In the genomic region with DNA sequence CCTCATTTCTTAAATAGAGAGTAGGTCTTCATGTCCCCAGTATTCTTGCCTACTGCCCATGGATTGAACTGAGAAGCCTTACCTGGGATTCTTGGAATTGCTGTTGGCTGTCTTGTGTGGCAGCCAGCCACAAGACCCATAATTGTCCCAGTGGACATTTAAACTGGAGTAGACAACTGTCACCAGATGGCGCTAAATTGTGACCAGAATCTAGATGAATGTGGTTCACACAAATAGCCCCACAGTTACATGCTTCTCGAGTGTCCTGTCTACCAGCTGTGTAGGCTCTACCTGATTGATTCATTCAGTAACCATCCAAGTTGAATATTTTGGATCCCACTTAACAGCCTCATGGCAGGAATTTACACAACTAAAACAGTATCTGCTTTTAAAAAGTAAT, we compare ENCODE assay signal across 9 cellular contexts.
DNase-seq lines count a peak whose midpoint lies in the region; ATAC-seq and TF ChIP-seq lines count a peak whose summit lies in the region.
"Had no signal": no experiment of that assay in that cellular context is flagged by ENCODE, and none has a peak within 500 bp of the region (broad histone marks: within the 10 kb centered on the region; RNA-seq: fewer than 3 reads in every experiment).

No MANE protein-coding gene starts in this region.

- H3K27me3 ChIP-seq in effector memory CD4-positive, alpha-beta T cell (replicated peaks; ENCODE audit: control insufficient read depth, insufficient read depth, low read length, poor library complexity, severe bottlenecking) = no peaks in the 10 kb centered on the region

- H3K27ac Mint-ChIP-seq in dendritic cell treated with granulocyte-macrophage colony-stimulating factor and Interleukin-4, amounts not matched to agents 40 ng/mL and 50 ng/mL, for 4 days = peak overlapping the region; percentile 8
- H3K27ac Mint-ChIP-seq in neural crest cell (ENCODE audit: unreplicated experiment) = no peak overlapping the region

- no peaks in the 10 kb centered on the region for H3K36me3 Mint-ChIP-seq in dendritic cell treated with granulocyte-macrophage colony-stimulating factor and Interleukin-4, amounts not matched to agents 40 ng/mL and 50 ng/mL, for 4 days (ENCODE audit: low read depth)
- no peaks in the 10 kb centered on the region for H3K36me3 Mint-ChIP-seq in neural crest cell (ENCODE audit: low read depth)

- H3K4me3 ChIP-seq in AG09309 (ENCODE audit: control insufficient read depth, low read depth, low read length) = no peak overlapping the region
- H3K4me3 ChIP-seq in effector memory CD4-positive, alpha-beta T cell (ENCODE audit: insufficient read depth, low read depth, low read length, poor library complexity, severe bottlenecking) = no peak overlapping the region
- H3K4me3 ChIP-seq: thoracic aorta had no signal

- H3K9me3 ChIP-seq in effector memory CD4-positive, alpha-beta T cell (ENCODE audit: control insufficient read depth, low read length) = no peaks in the 10 kb centered on the region
- H3K9me3 ChIP-seq: thoracic aorta had no signal

- peak; percentile 86 for ATAC-seq in GM18498 (IDR thresholded peaks at IDR 0.05; ENCODE audit: unreplicated experiment)
- ATAC-seq in HG03439 (IDR thresholded peaks at IDR 0.05; ENCODE audit: unreplicated experiment) = peak; percentile 75

- intact Hi-C loops in dendritic cell treated with granulocyte-macrophage colony-stimulating factor and Interleukin-4, amounts not matched to agents 40 ng/mL and 50 ng/mL, for 4 days (cut with micrococcal nuclease) = loop anchor here (5.0 kb wide), 1 partner anchor 62 kb away; no protein-coding TSS in a partner anchor

- peak; percentile 32 for TF ChIP-seq CTCF in AG09309 (IDR thresholded peaks at IDR 0.05; ENCODE audit: control insufficient read depth, insufficient read depth, low read depth, low read length, missing control alignments)
- TF ChIP-seq CTCF in neural crest cell (conservative IDR thresholded peaks at IDR 0.05) = peak; percentile 49

- H3K27me3 Mint-ChIP-seq in dendritic cell treated with granulocyte-macrophage colony-stimulating factor and Interleukin-4, amounts not matched to agents 40 ng/mL and 50 ng/mL, for 4 days = no peaks in the 10 kb centered on the region
- no peaks in the 10 kb centered on the region for H3K27me3 Mint-ChIP-seq in neural crest cell (ENCODE audit: low read depth)

- H3K36me3 ChIP-seq in effector memory CD4-positive, alpha-beta T cell (ENCODE audit: control insufficient read depth, insufficient read depth, low read length) = no peaks in the 10 kb centered on the region
- H3K36me3 ChIP-seq: thoracic aorta had no signal

- DNase-seq in AG09309 (ENCODE audit: low read depth) (no peak), NCI-H82 (lab: John Stamatoyannopoulos, UW) (peak; percentile 81), neural crest cell (ENCODE audit: low read depth, low spot score) (peak; percentile 36), mesenteric fat pad (ENCODE audit: low spot score) (no peak)
- no peak for DNase-seq in effector memory CD4-positive, alpha-beta T cell

- no peak overlapping the region for H3K4me3 Mint-ChIP-seq in dendritic cell treated with granulocyte-macrophage colony-stimulating factor and Interleukin-4, amounts not matched to agents 40 ng/mL and 50 ng/mL, for 4 days
- H3K4me3 Mint-ChIP-seq in neural crest cell = peak overlapping the region; percentile 23

- no peak overlapping the region for H3K27ac ChIP-seq in effector memory CD4-positive, alpha-beta T cell (ENCODE audit: insufficient read depth, low read length, poor library complexity, severe bottlenecking)

- peaks cover 33% of the 10 kb centered on the region for H3K4me1 ChIP-seq in effector memory CD4-positive, alpha-beta T cell (ENCODE audit: control insufficient read depth, insufficient read depth, low read length, poor library complexity, severe bottlenecking)

- no peaks in the 10 kb centered on the region for H3K9me3 Mint-ChIP-seq in dendritic cell treated with granulocyte-macrophage colony-stimulating factor and Interleukin-4, amounts not matched to agents 40 ng/mL and 50 ng/mL, for 4 days
- H3K9me3 Mint-ChIP-seq in neural crest cell = no peaks in the 10 kb centered on the region

- H3K4me1 Mint-ChIP-seq in dendritic cell treated with granulocyte-macrophage colony-stimulating factor and Interleukin-4, amounts not matched to agents 40 ng/mL and 50 ng/mL, for 4 days (ENCODE audit: low read depth) = peaks cover 60% of the 10 kb centered on the region
- peaks cover 84% of the 10 kb centered on the region for H3K4me1 Mint-ChIP-seq in neural crest cell

Comparison
In these comparisons a context has a peak if more than half of its experiments do, and no peak if none do; other contexts are left out.
1. DNase-seq: peak in NCI-H82 (single experiment) and neural crest cell (single experiment); none in AG09309 (single experiment), mesenteric fat pad (single experiment) and effector memory CD4-positive, alpha-beta T cell (0 of 3).